9 cellular contexts compared by ENCODE assay signal in genomic region chr16:11583171-11583570, GRCh38. TPM values are rescaled to one million over a fixed set of nuclear protein-coding genes. Genes with fewer than 3 reads are reported as not detected.
DNase-seq lines count a peak whose midpoint lies in the region; ATAC-seq, FAIRE-seq and TF ChIP-seq lines count a peak whose summit lies in the region.
"Had no signal": no experiment of that assay in that cellular context is flagged by ENCODE, and none has a peak within 500 bp of the region (broad histone marks: within the 10 kb centered on the region; RNA-seq: fewer than 3 reads in every experiment).

No MANE protein-coding gene starts in this region.

- no peaks in the 10 kb centered on the region for H3K27me3 Mint-ChIP-seq in activated B cell treated with CpG ODN at 0.5 μM for 24 hours

- intact Hi-C loops in activated B cell treated with CpG ODN at 0.5 μM for 24 hours (cut with micrococcal nuclease): loop anchor here (10.0 kb wide), 1 partner anchor 708 kb away; the partner anchor contains the start of gene CIITA

- POLR2A ChIA-PET in activated B cell treated with CpG ODN at 0.5 μM for 24 hours (lab: Charles Lee): interaction anchor here (0.5 to 1.5 kb wide), 5 partner anchors 39 to 492 kb away, joined by 3 to 8 read pairs (median 4); partner anchors contain the start of gene TXNDC11

- FAIRE-seq in GM12892 (lab: Jason Lieb, UNC): peak; percentile 5

- ATAC-seq in activated B cell treated with CpG ODN at 0.5 μM for 24 hours (ENCODE audit: low read depth): no peak

- TF ChIP-seq CTCF in activated B cell treated with CpG ODN at 0.5 μM for 24 hours (IDR thresholded peaks at IDR 0.05): no peak

- H3K4me3 Mint-ChIP-seq in activated B cell treated with CpG ODN at 0.5 μM for 24 hours: peak overlapping the region; percentile 87

- no peaks in the 10 kb centered on the region for H3K9me3 Mint-ChIP-seq in activated B cell treated with CpG ODN at 0.5 μM for 24 hours

- CTCF ChIA-PET in activated B cell treated with CpG ODN at 0.5 μM for 24 hours (lab: Charles Lee): interaction anchor here (1.0 kb wide), 1 partner anchor 51 kb away, joined by 3 read pairs; no protein-coding TSS in a partner anchor

- peak overlapping the region; percentile 80 for H3K27ac Mint-ChIP-seq in activated B cell treated with CpG ODN at 0.5 μM for 24 hours

- DNase-seq in GM12892 (ENCODE audit: insufficient read length): no peak
- no peak for DNase-seq in activated B cell treated with CpG ODN at 0.5 μM for 24 hours
- DNase-seq in stromal cell of bone marrow (ENCODE audit: low read depth): peak; percentile 51
- DNase-seq in DMS53 (lab: John Stamatoyannopoulos, UW): no peak
- DNase-seq in ecto neural progenitor cell (ENCODE audit: low spot score): no peak
- no peak for DNase-seq in NCI-H82 treated with DMSO at 0.1 percent for 48 hours (lab: John Stamatoyannopoulos, UW; ENCODE audit: unreplicated experiment)
- DNase-seq: NK-92 treated with Interleukin-12 subunit alpha and Interleukin-12 subunit beta, amount 100 ng/mL, for 24 hours; stimulated activated CD4-positive, alpha-beta T cell treated with anti-CD3 and anti-CD28 coated beads, Interleukin-4, amount 100 ng/mL, for 24 hours had no signal

- H3K4me1 Mint-ChIP-seq in activated B cell treated with CpG ODN at 0.5 μM for 24 hours: peaks cover 79% of the 10 kb centered on the region

- TF ChIP-seq POLR2A in GM12892 (IDR thresholded peaks at IDR 0.05; ENCODE audit: low read depth, low read length): no peak

- peaks cover 29% of the 10 kb centered on the region for H3K36me3 Mint-ChIP-seq in activated B cell treated with CpG ODN at 0.5 μM for 24 hours (ENCODE audit: low read depth)

- H3K4me3 ChIP-seq in iPS-18c (ENCODE audit: insufficient read depth, low read depth, low read length): peak overlapping the region; percentile 28; the same call in 1 of the 2 replicates

- H3K9me3 ChIP-seq in iPS-18c (ENCODE audit: control insufficient read depth, insufficient read depth, low read length): peaks cover 6% of the 10 kb centered on the region

RNA-seq across cellular contexts. Expression of gene LITAF, which starts 3.5 kb away (rescaled TPM):
- polyA plus RNA-seq in GM12892 (2012; ENCODE audit: missing spikeins): 138 TPM
- 124 and 126 TPM in 2 replicates for total RNA-seq in activated B cell treated with CpG ODN at 0.5 μM for 24 hours
